In the genomic region with DNA sequence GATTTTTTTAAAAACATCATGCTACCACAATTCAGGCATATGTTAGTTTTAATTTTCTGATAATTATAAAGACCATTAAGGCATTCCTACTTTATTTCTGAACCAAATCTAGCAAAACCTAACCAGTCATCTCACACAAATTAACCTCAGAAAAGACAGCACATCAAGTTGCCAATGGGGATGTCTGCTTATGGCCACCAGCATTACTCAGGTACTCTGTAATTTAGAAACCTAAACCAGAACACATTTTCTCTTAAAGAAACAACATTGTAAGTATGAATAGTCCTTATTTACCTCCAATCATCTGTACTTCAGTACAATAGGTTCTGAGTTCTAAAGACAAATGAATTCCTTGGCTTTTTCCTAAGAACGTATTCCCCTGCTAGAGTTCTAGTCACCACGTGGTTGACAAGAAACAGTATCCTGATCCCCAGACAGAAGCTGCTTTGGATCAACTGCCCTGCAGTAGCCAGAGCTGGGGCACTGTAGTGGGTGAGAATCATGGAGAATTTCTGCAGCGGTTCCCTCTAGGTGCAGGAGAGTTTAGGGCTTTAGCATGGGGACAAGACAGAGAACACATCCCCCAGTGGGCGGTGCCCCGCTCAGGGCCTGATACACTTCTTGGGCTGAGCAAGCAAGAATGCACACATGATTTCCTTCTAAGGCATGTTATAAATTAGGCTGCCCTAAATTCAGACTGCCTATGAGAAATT, we compare ENCODE assay signal across 16 cellular contexts. TPM values are rescaled to one million over a fixed set of nuclear protein-coding genes. Genes with fewer than 3 reads are reported as not detected.
A peak's percentile ranks its signal among the peaks of the same experiment; 100 is the strongest.
DNase-seq lines count a peak whose midpoint lies in the region; ATAC-seq, FAIRE-seq and TF ChIP-seq lines count a peak whose summit lies in the region.
"Had no signal": no experiment of that assay in that cellular context is flagged by ENCODE, and none has a peak within 500 bp of the region (broad histone marks: within the 10 kb centered on the region; RNA-seq: fewer than 3 reads in every experiment).

No MANE protein-coding gene starts in this region.

- H3K9me1 ChIP-seq in keratinocyte (ENCODE audit: control insufficient read depth, extremely low read depth, insufficient read depth, low read length): no peaks in the 10 kb centered on the region

- no peaks in the 10 kb centered on the region for H3K9me2 ChIP-seq in MM.1S (replicated peaks; ENCODE audit: insufficient read depth, low read length)

- in situ Hi-C loops in mammary epithelial cell (cut with MboI; ENCODE audit: low sequenced_read_pairs in 2 of 2): no loop called here

- H4K20me1 ChIP-seq in mammary epithelial cell (ENCODE audit: insufficient read depth, low read length) (peaks cover 5% of the 10 kb centered on the region), keratinocyte (ENCODE audit: control insufficient read depth, extremely low read depth, insufficient read depth, low read length) (no peaks in the 10 kb centered on the region), MM.1S (ENCODE audit: insufficient read depth, low read length) (no peaks in the 10 kb centered on the region)

- no peak overlapping the region for H3K4me3 ChIP-seq in mammary epithelial cell (replicated peaks in 1 of 3; ENCODE audit: insufficient read depth in 1 of 3, low read depth in 2 of 3, low read length in 3 of 3)
- no peak overlapping the region for H3K4me3 ChIP-seq in breast epithelium
- no peak overlapping the region for H3K4me3 ChIP-seq in colonic mucosa
- no peak overlapping the region for H3K4me3 ChIP-seq in keratinocyte (ENCODE audit: control insufficient read depth in 2 of 3, extremely low read depth in 1 of 3, insufficient read depth in 2 of 3, low read depth in 1 of 3, low read length in 3 of 3)
- no peak overlapping the region for H3K4me3 ChIP-seq in MM.1S (ENCODE audit: low read length)

- H3K27me3 ChIP-seq in mammary epithelial cell (ENCODE audit: insufficient read depth, low read length) (no peaks in the 10 kb centered on the region), breast epithelium (no peaks in the 10 kb centered on the region), colonic mucosa (no peaks in the 10 kb centered on the region), keratinocyte (ENCODE audit: control insufficient read depth, extremely low read depth, insufficient read depth, low read length) (no peaks in the 10 kb centered on the region), MM.1S (replicated peaks; ENCODE audit: insufficient read depth, low read length) (no peaks in the 10 kb centered on the region)

- peaks cover 4% of the 10 kb centered on the region for H3K36me3 Mint-ChIP-seq in type B pancreatic cell

- TF ChIP-seq POLR2A in breast epithelium (IDR thresholded peaks at IDR 0.05): no peak

- H3K27ac ChIP-seq in mammary epithelial cell (ENCODE audit: insufficient read depth, low read depth, low read length): no peak overlapping the region
- no peak overlapping the region for H3K27ac ChIP-seq in breast epithelium
- peak overlapping the region; percentile 26 for H3K27ac ChIP-seq in colonic mucosa
- peak overlapping the region; percentile 59 for H3K27ac ChIP-seq in keratinocyte (ENCODE audit: control insufficient read depth, insufficient read depth, low read length)
- no peak overlapping the region for H3K27ac ChIP-seq in MM.1S (ENCODE audit: low read length)
- H3K27ac ChIP-seq: parathyroid adenoma had no signal

- no peaks in the 10 kb centered on the region for H3K36me3 ChIP-seq in mammary epithelial cell (ENCODE audit: insufficient read depth, low read length)
- no peaks in the 10 kb centered on the region for H3K36me3 ChIP-seq in breast epithelium
- no peaks in the 10 kb centered on the region for H3K36me3 ChIP-seq in colonic mucosa
- peaks cover 0 to 4% of the 10 kb centered on the region in 2 experiments for H3K36me3 ChIP-seq in keratinocyte (ENCODE audit: control insufficient read depth in 2 of 2, extremely low read depth in 1 of 2, insufficient read depth in 2 of 2, low read length in 2 of 2)
- no peaks in the 10 kb centered on the region for H3K36me3 ChIP-seq in MM.1S (replicated peaks; ENCODE audit: insufficient read depth, low read length)

- ATAC-seq in HG03439 (IDR thresholded peaks at IDR 0.05; ENCODE audit: unreplicated experiment): no peak

- H2AFZ ChIP-seq in mammary epithelial cell (ENCODE audit: low read depth, low read length) (peak overlapping the region; percentile 17), keratinocyte (ENCODE audit: control insufficient read depth, low read length) (no peak overlapping the region), MM.1S (ENCODE audit: low read length) (no peak overlapping the region)
- H2AFZ ChIP-seq: parathyroid adenoma had no signal

- H3K79me2 ChIP-seq in mammary epithelial cell (ENCODE audit: insufficient read depth, low read length) (peaks cover 97% of the 10 kb centered on the region), keratinocyte (ENCODE audit: control insufficient read depth, insufficient read depth, low read length) (peaks cover 82% of the 10 kb centered on the region), MM.1S (ENCODE audit: low read length) (peaks cover 27% of the 10 kb centered on the region; the same call in 1 of the 2 replicates)

- BruUV-seq in mammary epithelial cell (replicated peaks; lab: Mats Ljungman, UMichigan): no TSS peak

- H3K9me3 ChIP-seq in mammary epithelial cell (replicated peaks; ENCODE audit: insufficient read depth, low read length) (no peaks in the 10 kb centered on the region), breast epithelium (no peaks in the 10 kb centered on the region), colonic mucosa (no peaks in the 10 kb centered on the region), keratinocyte (ENCODE audit: control insufficient read depth, low read depth, low read length) (no peaks in the 10 kb centered on the region), MM.1S (replicated peaks; ENCODE audit: insufficient read depth, low read length) (no peaks in the 10 kb centered on the region)

- H3K4me1 ChIP-seq in mammary epithelial cell (ENCODE audit: insufficient read depth, low read length) (peaks cover 35% of the 10 kb centered on the region), breast epithelium (no peaks in the 10 kb centered on the region), colonic mucosa (peaks cover 2% of the 10 kb centered on the region), keratinocyte (ENCODE audit: control insufficient read depth, extremely low read depth, insufficient read depth, low read length) (peaks cover 64% of the 10 kb centered on the region), MM.1S (ENCODE audit: low read length) (no peaks in the 10 kb centered on the region)
- H3K4me1 ChIP-seq: parathyroid adenoma had no signal

- FAIRE-seq in keratinocyte (lab: Jason Lieb, UNC): peak; percentile 57

- intact Hi-C loops in mammary epithelial cell (cut with micrococcal nuclease): no loop called here
- intact Hi-C loops in breast epithelium (cut with DNase I; ENCODE audit: low total_unique reads): no loop called here
- intact Hi-C loops in colonic mucosa (cut with DNase I): no loop called here

- H3K9ac ChIP-seq in mammary epithelial cell (ENCODE audit: insufficient read depth, low read length): no peak overlapping the region
- no peak overlapping the region for H3K9ac ChIP-seq in colonic mucosa (ENCODE audit: low read depth in 2 of 2, low read length in 2 of 2)
- no peak overlapping the region for H3K9ac ChIP-seq in keratinocyte (ENCODE audit: control insufficient read depth, extremely low read depth, insufficient read depth, low read length)
- H3K9ac ChIP-seq in MM.1S (ENCODE audit: low read length): no peak overlapping the region
- H3K9ac ChIP-seq: parathyroid adenoma had no signal

- no peaks in the 10 kb centered on the region for H3K9me3 Mint-ChIP-seq in type B pancreatic cell
- H3K9me3 Mint-ChIP-seq: activated naive CD4-positive, alpha-beta T cell treated with anti-CD3 and anti-CD28 coated beads, Interleukin-2, amount 50 U/mL, for 72 hours had no signal

- WGBS in mammary epithelial cell (ENCODE audit: low coverage, missing lambda C conversion rate): 70% methylated on average over 5 of the region's 5 CpGs

- H3K4me3 Mint-ChIP-seq in type B pancreatic cell: no peak overlapping the region

- CTCF ChIA-PET in mammary epithelial cell (lab: Charles Lee; ENCODE audit: low non-redundant PET): interaction anchor here (0.6 kb wide), 1 partner anchor 13 kb away, joined by 12 read pairs; no protein-coding TSS in a partner anchor

- H3K27ac Mint-ChIP-seq in type B pancreatic cell: peak overlapping the region; percentile 75
- H3K27ac Mint-ChIP-seq: activated naive CD4-positive, alpha-beta T cell treated with anti-CD3 and anti-CD28 coated beads, Interleukin-2, amount 50 U/mL, for 72 hours had no signal

- no peak for DNase-seq in mammary epithelial cell
- no peak for DNase-seq in breast epithelium (ENCODE audit: low spot score in 2 of 2)
- DNase-seq in colonic mucosa: no peak
- DNase-seq in keratinocyte (ENCODE audit: low read depth, low spot score): no peak
- DNase-seq in type B pancreatic cell (ENCODE audit: extremely low spot score, unreplicated experiment): no peak
- DNase-seq in pons (ENCODE audit: low spot score): no peak
- no peak for DNase-seq in MM.1S
- DNase-seq: activated CD4-positive, CD25-positive, alpha-beta regulatory T cell treated with anti-CD3 and anti-CD28 coated beads, Interleukin-2, amount 50 U/mL, for 72 hours; effector CD8-positive, alpha-beta T cell; GF-D8; NCI-H187; substantia nigra; T-helper 1 cell had no signal

- H3K4me1 Mint-ChIP-seq in type B pancreatic cell (ENCODE audit: unreplicated experiment): peaks cover 72% of the 10 kb centered on the region

- TF ChIP-seq CTCF in mammary epithelial cell (conservative IDR thresholded peaks at IDR 0.05 in 1 of 2, IDR thresholded peaks at IDR 0.05 in 1 of 2; ENCODE audit: extremely low read depth in 1 of 2, insufficient read depth in 1 of 2, low read depth in 1 of 2, low read length in 2 of 2) (no peak), breast epithelium (IDR thresholded peaks at IDR 0.05) (no peak), colonic mucosa (IDR thresholded peaks at IDR 0.05) (no peak), keratinocyte (optimal IDR thresholded peaks at IDR 0.05 in 1 of 3, IDR thresholded peaks at IDR 0.05 in 1 of 3, conservative IDR thresholded peaks at IDR 0.05 in 1 of 3; ENCODE audit: extremely low read depth in 1 of 3, insufficient read depth in 2 of 3, low read length in 3 of 3) (no peak), type B pancreatic cell (conservative IDR thresholded peaks at IDR 0.05) (no peak), MM.1S (IDR thresholded peaks at IDR 0.05; ENCODE audit: low read length) (no peak)

- H3F3A ChIP-seq in MM.1S (ENCODE audit: insufficient read depth, low read length): no peaks in the 10 kb centered on the region

- dilution Hi-C loops in mammary epithelial cell (cut with HindIII; ENCODE audit: low sequenced_read_pairs): loop anchor here (10.0 kb wide), 1 partner anchor 115 kb away; no protein-coding TSS in a partner anchor
- dilution Hi-C loops in keratinocyte (cut with MboI; ENCODE audit: extremely low pct_ligation_motif_present, low sequenced_read_pairs): no loop called here

- H3K4me2 ChIP-seq in mammary epithelial cell (ENCODE audit: insufficient read depth, low read depth, low read length) (peak overlapping the region; percentile 41), keratinocyte (ENCODE audit: control insufficient read depth, extremely low read depth, insufficient read depth, low read depth, low read length) (peak overlapping the region; percentile 40), MM.1S (ENCODE audit: low read depth, low read length) (no peak overlapping the region)

- H3K27me3 Mint-ChIP-seq in type B pancreatic cell: no peaks in the 10 kb centered on the region

RNA-seq across cellular contexts. Expression of gene GCLC, which starts 15.4 kb away (rescaled TPM):
- 100 to 1,000 TPM in 1 of 2 donors, 10 to 100 TPM in 1; 94.7 to 128 TPM for total RNA-seq in mammary epithelial cell
- 59.8 TPM for polyA plus RNA-seq in mammary epithelial cell
- 69.6 TPM for polyA minus RNA-seq in mammary epithelial cell
- total RNA-seq in breast epithelium: 10 to 100 TPM; 33.8 to 50.6 (median 39.0) TPM
- 10 to 100 TPM; 35.0 to 37.1 TPM for total RNA-seq in colonic mucosa
- 48.9 to 110 TPM (median 73.2 TPM) in 3 replicates for polyA plus RNA-seq in keratinocyte
- polyA plus RNA-seq in keratinocyte (2011; ENCODE audit: low read depth): 509 TPM
- 59.8 and 126 TPM in 2 replicates for polyA plus RNA-seq in keratinocyte (2011; cell fraction: cytosol; rRNA removed)
- 231 and 232 TPM in 2 replicates for polyA plus RNA-seq in keratinocyte (2011; cell fraction: nucleus; rRNA removed)
- 39.6 and 81.5 TPM in 2 replicates for polyA plus RNA-seq in keratinocyte (2012; ENCODE audit: low replicate concordance)
- 23.2 to 126 TPM (median 125 TPM) in 3 replicates for polyA minus RNA-seq in keratinocyte
- polyA minus RNA-seq in keratinocyte (2011; cell fraction: cytosol; rRNA and poly(A)+ RNA removed): 57.6 TPM
- 78.8 and 209 TPM in 2 replicates for polyA minus RNA-seq in keratinocyte (2011; cell fraction: nucleus; rRNA and poly(A)+ RNA removed)
- total RNA-seq in type B pancreatic cell (ENCODE audit: low replicate concordance): 54.6 and 123 TPM in 2 replicates

Comparison
In these comparisons a context has a peak if more than half of its experiments do, and no peak if none do; other contexts are left out.
1. H3K27ac ChIP-seq: peak in colonic mucosa (single experiment) and keratinocyte (single experiment); none in mammary epithelial cell (single experiment), breast epithelium (0 of 2) and MM.1S (single experiment).